ENCODE assay signal across 21 cellular contexts in genomic region chr11:45577755-45578154, GRCh38.
"Had no signal": no experiment of that assay in that cellular context is flagged by ENCODE, and none has a peak within 500 bp of the region (broad histone marks: within the 10 kb centered on the region; RNA-seq: fewer than 3 reads in every experiment).

No MANE protein-coding gene starts in this region.

- H3K9me3 ChIP-seq: ascending aorta, pancreas, tibial artery had no signal

- H3K27ac ChIP-seq: ascending aorta, brain microvascular endothelial cell, foreskin keratinocyte, hepatocyte, pancreas, tibial artery had no signal

- DNase-seq: activated gamma-delta T cell treated with Interleukin-2 at 50 U/mL for 16 hours; activated T-cell treated with anti-CD3 and anti-CD28 coated beads, Interleukin-2, amount 50 U/mL, for 1 hour; brain microvascular endothelial cell; caudate nucleus; dermis blood vessel endothelial cell; effector CD8-positive, alpha-beta T cell; foreskin keratinocyte; immature natural killer cell; left ventricle myocardium superior; mammary epithelial cell; pancreas; right cardiac atrium; stimulated activated CD4-positive, alpha-beta T cell treated with anti-CD3 and anti-CD28 coated beads, Interleukin-12 subunit alpha, Interleukin-12 subunit beta, amount 100 ng/mL, for 4 hours; substantia nigra; T-helper 9 cell; tibial artery had no signal

- H3K4me3 ChIP-seq: ascending aorta, hepatocyte, pancreas, tibial artery had no signal

- H3K27me3 ChIP-seq: ascending aorta, brain microvascular endothelial cell, foreskin keratinocyte, pancreas had no signal

- H3K4me3 Mint-ChIP-seq: immature natural killer cell; nephron; stimulated activated naive CD8-positive, alpha-beta T cell treated with anti-CD3 and anti-CD28 coated beads, Interleukin-15, Interleukin-2, amounts not matched to agents 100 ng/mL and 50 ng/mL, for 24 hours had no signal

- H3K9me3 Mint-ChIP-seq: activated naive CD4-positive, alpha-beta T cell treated with anti-CD3 and anti-CD28 coated beads, Interleukin-2, amount 50 U/mL, for 72 hours; nephron; stimulated activated naive CD8-positive, alpha-beta T cell treated with anti-CD3 and anti-CD28 coated beads, Interleukin-15, Interleukin-2, amounts not matched to agents 100 ng/mL and 50 ng/mL, for 24 hours had no signal

- H3K36me3 Mint-ChIP-seq: activated naive CD4-positive, alpha-beta T cell treated with anti-CD3 and anti-CD28 coated beads, Interleukin-2, amount 50 U/mL, for 72 hours; immature natural killer cell had no signal

- H3K36me3 ChIP-seq: ascending aorta, brain microvascular endothelial cell, pancreas, tibial artery had no signal

- H3K27ac Mint-ChIP-seq: activated naive CD4-positive, alpha-beta T cell treated with anti-CD3 and anti-CD28 coated beads, Interleukin-2, amount 50 U/mL, for 72 hours; immature natural killer cell; nephron; stimulated activated naive CD8-positive, alpha-beta T cell treated with anti-CD3 and anti-CD28 coated beads, Interleukin-15, Interleukin-2, amounts not matched to agents 100 ng/mL and 50 ng/mL, for 24 hours had no signal

- H3K4me1 ChIP-seq: ascending aorta, foreskin keratinocyte, pancreas, tibial artery had no signal

- H3K4me1 Mint-ChIP-seq: immature natural killer cell had no signal
